ENCODE assay signal across 17 cellular contexts in genomic region chr1:167685844-167686243, GRCh38. TPM values are rescaled to one million over a fixed set of nuclear protein-coding genes. Genes with fewer than 3 reads are reported as not detected.
DNase-seq lines count a peak whose midpoint lies in the region; ATAC-seq lines count a peak whose summit lies in the region.
"Had no signal": no experiment of that assay in that cellular context is flagged by ENCODE, and none has a peak within 500 bp of the region (broad histone marks: within the 10 kb centered on the region; RNA-seq: fewer than 3 reads in every experiment).

No MANE protein-coding gene starts in this region.

- no peaks in the 10 kb centered on the region for H3K27me3 Mint-ChIP-seq in activated naive CD4-positive, alpha-beta T cell treated with anti-CD3 and anti-CD28 coated beads for 36 hours (ENCODE audit: low read depth)
- no peaks in the 10 kb centered on the region for H3K27me3 Mint-ChIP-seq in stimulated activated naive B cell treated with anti-CD40 and anti-IgM and Interleukin-4, amounts not matched to agents 10 μg/mL and 1 μg/mL and 100 μg/mL, for 72 hours
- H3K27me3 Mint-ChIP-seq: central memory CD8-positive, alpha-beta T cell had no signal

- peaks cover 17% of the 10 kb centered on the region for H3K36me3 Mint-ChIP-seq in activated naive CD4-positive, alpha-beta T cell treated with anti-CD3 and anti-CD28 coated beads for 36 hours (ENCODE audit: low read depth)
- H3K36me3 Mint-ChIP-seq in activated naive CD4-positive, alpha-beta T cell treated with anti-CD3 and anti-CD28 coated beads, Interleukin-2, amount 50 U/mL, for 72 hours, result peaks cover 0 to 21% of the 10 kb centered on the region in 2 donors
- H3K36me3 Mint-ChIP-seq in stimulated activated naive B cell treated with anti-CD40 and anti-IgM and Interleukin-4, amounts not matched to agents 10 μg/mL and 1 μg/mL and 100 μg/mL, for 72 hours, result peaks cover 40 to 73% of the 10 kb centered on the region in 2 donors

- intact Hi-C loops in activated naive CD4-positive, alpha-beta T cell treated with anti-CD3 and anti-CD28 coated beads for 36 hours (cut with micrococcal nuclease), result loop anchor here (5.0 kb wide), 2 partner anchors 464 to 619 kb away; partner anchors contain the start of gene POU2F1
- intact Hi-C loops in right cardiac atrium (cut with DNase I), result loop anchor here in 3 of 4 donors (5.0 to 10.0 kb wide), 4 partner anchors 51 to 129 kb away; partner anchors contain the start of gene RCSD1 (in 3 of the 3)

- no peak overlapping the region for H3K4me3 ChIP-seq in right cardiac atrium (ENCODE audit: low read length)
- H3K4me3 ChIP-seq: vagina had no signal

- 41% methylated on average over 5 of the region's 5 CpGs for WGBS in right cardiac atrium

- H3K4me1 Mint-ChIP-seq in activated naive CD4-positive, alpha-beta T cell treated with anti-CD3 and anti-CD28 coated beads for 36 hours (ENCODE audit: low read depth), result peaks cover 20% of the 10 kb centered on the region
- H3K4me1 Mint-ChIP-seq in stimulated activated naive B cell treated with anti-CD40 and anti-IgM and Interleukin-4, amounts not matched to agents 10 μg/mL and 1 μg/mL and 100 μg/mL, for 72 hours, result peaks cover 48 to 54% of the 10 kb centered on the region in 2 donors

- CTCF ChIA-PET in activated naive CD4-positive, alpha-beta T cell treated with anti-CD3 and anti-CD28 coated beads for 36 hours (lab: Charles Lee), result interaction anchor here (2.9 to 3.8 kb wide), 2 partner anchors 49 to 84 kb away, joined by 43 to 148 read pairs; no protein-coding TSS in a partner anchor

- peak overlapping the region; percentile 76 for H3K27ac ChIP-seq in right cardiac atrium (ENCODE audit: low read length)
- H3K27ac ChIP-seq: vagina had no signal

- H3K4me3 Mint-ChIP-seq in activated naive CD4-positive, alpha-beta T cell treated with anti-CD3 and anti-CD28 coated beads for 36 hours, result no peak overlapping the region
- no peak overlapping the region for H3K4me3 Mint-ChIP-seq in stimulated activated naive B cell treated with anti-CD40 and anti-IgM and Interleukin-4, amounts not matched to agents 10 μg/mL and 1 μg/mL and 100 μg/mL, for 72 hours
- H3K4me3 Mint-ChIP-seq: central memory CD8-positive, alpha-beta T cell had no signal

- H3K9me3 ChIP-seq in right cardiac atrium (ENCODE audit: control insufficient read depth, low read length), result no peaks in the 10 kb centered on the region
- H3K9me3 ChIP-seq: vagina had no signal

- no peaks in the 10 kb centered on the region for H3K9me3 Mint-ChIP-seq in activated naive CD4-positive, alpha-beta T cell treated with anti-CD3 and anti-CD28 coated beads for 36 hours
- H3K9me3 Mint-ChIP-seq in activated naive CD4-positive, alpha-beta T cell treated with anti-CD3 and anti-CD28 coated beads, Interleukin-2, amount 50 U/mL, for 72 hours, result no peaks in the 10 kb centered on the region
- H3K9me3 Mint-ChIP-seq in stimulated activated naive B cell treated with anti-CD40 and anti-IgM and Interleukin-4, amounts not matched to agents 10 μg/mL and 1 μg/mL and 100 μg/mL, for 72 hours, result no peaks in the 10 kb centered on the region
- H3K9me3 Mint-ChIP-seq: central memory CD8-positive, alpha-beta T cell had no signal

- DNase-seq in activated naive CD4-positive, alpha-beta T cell treated with anti-CD3 and anti-CD28 coated beads for 36 hours, result no peak
- no peak for DNase-seq in activated naive CD4-positive, alpha-beta T cell treated with anti-CD3 and anti-CD28 coated beads, Interleukin-2, amount 50 U/mL, for 16 hours
- DNase-seq in activated naive CD4-positive, alpha-beta T cell treated with anti-CD3 and anti-CD28 coated beads, Interleukin-2, amount 50 U/mL, for 72 hours (ENCODE audit: low spot score in 2 of 2), result no peak
- DNase-seq in right cardiac atrium, result no peak
- DNase-seq in stimulated activated naive B cell treated with anti-CD40 and anti-IgM and Interleukin-4, amounts not matched to agents 10 μg/mL and 1 μg/mL and 100 μg/mL, for 72 hours, result no peak
- no peak for DNase-seq in SHP77 treated with DMSO at 0.1 percent for 48 hours (lab: John Stamatoyannopoulos, UW)
- DNase-seq: activated CD4-positive, CD25-positive, alpha-beta regulatory T cell; NCI-H146; posterior cingulate gyrus; SIG-M5; stimulated activated CD4-positive, alpha-beta T cell treated with anti-CD3 and anti-CD28 coated beads, Interleukin-12 subunit alpha, Interleukin-12 subunit beta, amount 100 ng/mL, for 4 hours; stimulated activated naive CD4-positive, alpha-beta T cell treated with Interleukin-2 at 50 U/mL for 16 hours; T-helper 2 cell had no signal

- H3K27me3 ChIP-seq in right cardiac atrium (ENCODE audit: control insufficient read depth, insufficient read depth), result no peaks in the 10 kb centered on the region
- H3K27me3 ChIP-seq: vagina had no signal

- H3K27ac Mint-ChIP-seq in activated naive CD4-positive, alpha-beta T cell treated with anti-CD3 and anti-CD28 coated beads for 36 hours, result peak overlapping the region; percentile 17
- peak overlapping the region; percentile 44 to 56 for H3K27ac Mint-ChIP-seq in activated naive CD4-positive, alpha-beta T cell treated with anti-CD3 and anti-CD28 coated beads, Interleukin-2, amount 50 U/mL, for 72 hours
- H3K27ac Mint-ChIP-seq in stimulated activated naive B cell treated with anti-CD40 and anti-IgM and Interleukin-4, amounts not matched to agents 10 μg/mL and 1 μg/mL and 100 μg/mL, for 72 hours, result peak overlapping the region; percentile 70

- no peak for ATAC-seq in activated naive CD4-positive, alpha-beta T cell treated with anti-CD3 and anti-CD28 coated beads, Interleukin-2, amount 50 U/mL, for 72 hours
- ATAC-seq in right cardiac atrium (peak; percentile 1 to 8), GM21515 (IDR thresholded peaks at IDR 0.05; ENCODE audit: unreplicated experiment) (no peak), GM19463 (IDR thresholded peaks at IDR 0.05; ENCODE audit: unreplicated experiment) (no peak)
- ATAC-seq in stimulated activated naive B cell treated with anti-CD40 and anti-IgM and Interleukin-4, amounts not matched to agents 10 μg/mL and 1 μg/mL and 100 μg/mL, for 72 hours (replicated peaks), result no peak

- peaks cover 20% of the 10 kb centered on the region for H3K4me1 ChIP-seq in right cardiac atrium (ENCODE audit: control insufficient read depth, insufficient read depth, low read length)
- H3K4me1 ChIP-seq: vagina had no signal

RNA-seq across cellular contexts. Expression of gene MPZL1, which starts 35.9 kb away (rescaled TPM):
- 10 to 100 TPM; 24.2 to 28.1 TPM for total RNA-seq in activated naive CD4-positive, alpha-beta T cell treated with anti-CD3 and anti-CD28 coated beads for 36 hours
- 10 to 100 TPM; 26.8 to 33.0 TPM for total RNA-seq in activated naive CD4-positive, alpha-beta T cell treated with anti-CD3 and anti-CD28 coated beads, Interleukin-2, amount 50 U/mL, for 72 hours
- total RNA-seq in right cardiac atrium, result 10 to 100 TPM; 36.3 to 73.7 (median 61.1) TPM
- polyA plus RNA-seq in right cardiac atrium, result 20.4 TPM

RNA-seq across cellular contexts. Expression of gene RCSD1, which starts 55.8 kb away (rescaled TPM):
- total RNA-seq in activated naive CD4-positive, alpha-beta T cell treated with anti-CD3 and anti-CD28 coated beads for 36 hours, result 10 to 100 TPM; 27.3 to 27.9 TPM
- 10 to 100 TPM; 28.2 to 65.6 TPM for total RNA-seq in activated naive CD4-positive, alpha-beta T cell treated with anti-CD3 and anti-CD28 coated beads, Interleukin-2, amount 50 U/mL, for 72 hours
- total RNA-seq in right cardiac atrium, result 10 to 100 TPM; 53.4 to 61.5 (median 58.2) TPM
- 27.1 TPM for polyA plus RNA-seq in right cardiac atrium

Comparison
In these comparisons a context has a peak if more than half of its experiments do, and no peak if none do; other contexts are left out.
1. H3K27ac Mint-ChIP-seq: peak in every context shown above with its lines; median percentile 70 in stimulated activated naive B cell treated with anti-CD40 and anti-IgM and Interleukin-4, amounts not matched to agents 10 μg/mL and 1 μg/mL and 100 μg/mL, for 72 hours; 50 in activated naive CD4-positive, alpha-beta T cell treated with anti-CD3 and anti-CD28 coated beads, Interleukin-2, amount 50 U/mL, for 72 hours; 17 in activated naive CD4-positive, alpha-beta T cell treated with anti-CD3 and anti-CD28 coated beads for 36 hours.
2. ATAC-seq: peak in right cardiac atrium (2 of 2); none in activated naive CD4-positive, alpha-beta T cell treated with anti-CD3 and anti-CD28 coated beads, Interleukin-2, amount 50 U/mL, for 72 hours (0 of 2), stimulated activated naive B cell treated with anti-CD40 and anti-IgM and Interleukin-4, amounts not matched to agents 10 μg/mL and 1 μg/mL and 100 μg/mL, for 72 hours (0 of 2), GM21515 (single experiment) and GM19463 (single experiment).